In genomic region chr13:86870388-86870966, GRCh38 we compare ENCODE assay signal across 9 cellular contexts.
DNase-seq lines count a peak whose midpoint lies in the region; ATAC-seq and TF ChIP-seq lines count a peak whose summit lies in the region.
"Had no signal": no experiment of that assay in that cellular context is flagged by ENCODE, and none has a peak within 500 bp of the region (broad histone marks: within the 10 kb centered on the region; RNA-seq: fewer than 3 reads in every experiment).

No MANE protein-coding gene starts in this region.

- no peak for TF ChIP-seq EP300 in Ishikawa (IDR thresholded peaks at IDR 0.05; ENCODE audit: borderline replicate concordance)

- H3K4me3 Mint-ChIP-seq in CD14-positive monocyte = no peak overlapping the region
- H3K4me3 Mint-ChIP-seq: activated naive CD8-positive, alpha-beta T cell had no signal

- 17% methylated on average over 3 of the region's 3 CpGs for WGBS in liver
- WGBS in aorta, 2 donors = 13 to 15% methylated on average over 3 of the region's 3 CpGs

- no peak overlapping the region for H3K27ac Mint-ChIP-seq in CD14-positive monocyte
- H3K27ac Mint-ChIP-seq: activated naive CD8-positive, alpha-beta T cell had no signal

- TF ChIP-seq RAD21 in Ishikawa (IDR thresholded peaks at IDR 0.05; ENCODE audit: low read depth) (peak; percentile 77), liver (IDR thresholded peaks at IDR 0.05) (peak; percentile 82 to 88)

- H3K27me3 Mint-ChIP-seq in CD14-positive monocyte (ENCODE audit: low read depth in 3 of 3) = peaks cover 0 to 2% (median 2%) of the 10 kb centered on the region in 3 donors

- H3K9me3 ChIP-seq in liver (ENCODE audit: control insufficient read depth in 4 of 4, low read length in 3 of 4) (no peaks in the 10 kb centered on the region), aorta (ENCODE audit: control insufficient read depth, low read length) (no peaks in the 10 kb centered on the region)

- H3K9ac ChIP-seq in liver (ENCODE audit: low read depth in 1 of 2, low read length in 2 of 2) = no peak overlapping the region

- DNase-seq in CD14-positive monocyte (ENCODE audit: low spot score) (no peak), amniotic epithelial cell (ENCODE audit: low read depth) (peak; percentile 22), NCI-H446 treated with DMSO at 0.1 percent for 48 hours (lab: John Stamatoyannopoulos, UW) (no peak), aorta (no peak), KG1 (lab: John Stamatoyannopoulos, UW) (no peak)

- H3K36me3 ChIP-seq in liver (ENCODE audit: control insufficient read depth in 4 of 4, insufficient read depth in 3 of 4, low read depth in 1 of 4, low read length in 3 of 4) (no peaks in the 10 kb centered on the region), aorta (ENCODE audit: control insufficient read depth in 1 of 2, insufficient read depth in 2 of 2, low read length in 1 of 2) (no peaks in the 10 kb centered on the region)

- H3K9me3 Mint-ChIP-seq in CD14-positive monocyte = no peaks in the 10 kb centered on the region

- no peak for ATAC-seq in aorta (ENCODE audit: low FRiP score)
- ATAC-seq in HG02623 (IDR thresholded peaks at IDR 0.05; ENCODE audit: unreplicated experiment) = no peak

- no peak overlapping the region for H3K4me3 ChIP-seq in liver (ENCODE audit: low read depth in 1 of 3, low read length in 3 of 3)
- H3K4me3 ChIP-seq in aorta (ENCODE audit: low read length in 2 of 2) = no peak overlapping the region

- no peaks in the 10 kb centered on the region for H3K4me1 Mint-ChIP-seq in CD14-positive monocyte

- H3K27me3 ChIP-seq in liver (ENCODE audit: control insufficient read depth in 4 of 4, insufficient read depth in 4 of 4, low read length in 3 of 4) (no peaks in the 10 kb centered on the region), aorta (ENCODE audit: control insufficient read depth in 1 of 2, insufficient read depth in 2 of 2, low read length in 1 of 2) (no peaks in the 10 kb centered on the region)

- TF ChIP-seq CTCF in CD14-positive monocyte (IDR thresholded peaks at IDR 0.05) = peak; percentile 56
- peak; percentile 66 for TF ChIP-seq CTCF in liver (IDR thresholded peaks at IDR 0.05; ENCODE audit: low read depth, low read length, missing input control)

- H3K27ac ChIP-seq in liver (ENCODE audit: low read depth in 1 of 2, low read length in 2 of 2) (no peak overlapping the region), aorta (ENCODE audit: low read depth in 1 of 2, low read length in 2 of 2) (no peak overlapping the region)

- intact Hi-C loops in CD14-positive monocyte (cut with micrococcal nuclease) (no loop called here), aorta (cut with DNase I) (no loop called here)

- peaks cover 2 to 8% (median 4%) of the 10 kb centered on the region in 4 donors for H3K4me1 ChIP-seq in liver (ENCODE audit: control insufficient read depth in 4 of 4, insufficient read depth in 4 of 4, low read length in 3 of 4)
- no peaks in the 10 kb centered on the region for H3K4me1 ChIP-seq in aorta (ENCODE audit: control insufficient read depth in 1 of 2, insufficient read depth in 2 of 2, low read length in 2 of 2)

- H3K36me3 Mint-ChIP-seq in CD14-positive monocyte = no peaks in the 10 kb centered on the region
- H3K36me3 Mint-ChIP-seq: activated naive CD8-positive, alpha-beta T cell had no signal

TF ChIP-seq in Ishikawa, 13 proteins besides CTCF, POLR2A, EP300 and RAD21:
- TF ChIP-seq CEBPB (IDR thresholded peaks at IDR 0.05) = no peak

TF ChIP-seq in liver, 16 proteins besides CTCF, POLR2A, EP300 and RAD21:
- TF ChIP-seq TAF1 (conservative IDR thresholded peaks at IDR 0.05) = no peak
- no peak for TF ChIP-seq YY1 (IDR thresholded peaks at IDR 0.05)
- no peak for TF ChIP-seq JUND (IDR thresholded peaks at IDR 0.05)
- no peak for TF ChIP-seq EGR1 (IDR thresholded peaks at IDR 0.05; ENCODE audit: low read depth in 2 of 2)
